Comparison of ENCODE assay signal across 24 cellular contexts in genomic region chr18:51227660-51228059, GRCh38.
"Had no signal": no experiment of that assay in that cellular context is flagged by ENCODE, and none has a peak within 500 bp of the region (broad histone marks: within the 10 kb centered on the region; RNA-seq: fewer than 3 reads in every experiment).

No MANE protein-coding gene starts in this region.

- ATAC-seq: heart right ventricle; natural killer cell; right lobe of liver; stimulated activated effector memory CD8-positive, alpha-beta T cell treated with anti-CD3 and anti-CD28 coated beads, Interleukin-12 subunit alpha, Interleukin-12 subunit beta, amount 100 ng/mL, for 72 hours; upper lobe of right lung had no signal

- H3K4me3 Mint-ChIP-seq: immature natural killer cell; memory B cell; naive B cell; natural killer cell; nephron progenitor cell; neural progenitor cell; stimulated activated effector memory CD8-positive, alpha-beta T cell treated with anti-CD3 and anti-CD28 coated beads, Interleukin-12 subunit alpha, Interleukin-12 subunit beta, amount 100 ng/mL, for 72 hours; stimulated activated naive CD8-positive, alpha-beta T cell treated with anti-CD3 and anti-CD28 coated beads, Interleukin-15, Interleukin-2, amounts not matched to agents 100 ng/mL and 50 ng/mL, for 24 hours had no signal

- H3K36me3 Mint-ChIP-seq: memory B cell; natural killer cell; neural progenitor cell; stimulated activated effector memory CD8-positive, alpha-beta T cell treated with anti-CD3 and anti-CD28 coated beads, Interleukin-12 subunit alpha, Interleukin-12 subunit beta, amount 100 ng/mL, for 72 hours had no signal

- H3K27ac ChIP-seq: heart right ventricle, hepatocyte, left ventricle myocardium inferior, neural progenitor cell, neutrophil, parathyroid adenoma, right atrium auricular region, right lobe of liver, skin epidermis, suprapubic skin, thoracic aorta, tibial artery, upper lobe of right lung had no signal

- H3K9ac ChIP-seq: neural progenitor cell, parathyroid adenoma had no signal

- H3K4me1 ChIP-seq: heart right ventricle, left ventricle myocardium inferior, neural progenitor cell, parathyroid adenoma, right atrium auricular region, right lobe of liver, suprapubic skin, tibial artery, upper lobe of right lung had no signal

- H3K9me3 ChIP-seq: heart right ventricle, neutrophil, right atrium auricular region, right lobe of liver, suprapubic skin, thoracic aorta, upper lobe of right lung had no signal

- H3K4me1 Mint-ChIP-seq: immature natural killer cell; memory B cell; naive B cell; natural killer cell; nephron progenitor cell; stimulated activated effector memory CD8-positive, alpha-beta T cell treated with anti-CD3 and anti-CD28 coated beads, Interleukin-12 subunit alpha, Interleukin-12 subunit beta, amount 100 ng/mL, for 72 hours had no signal

- DNase-seq: heart right ventricle; immature natural killer cell; left ventricle myocardium inferior; naive B cell; natural killer cell; nephron progenitor cell; occipital lobe; right lobe of liver; stimulated activated CD4-positive, alpha-beta T cell treated with anti-CD3 and anti-CD28 coated beads, Interleukin-4, amount 100 ng/mL, for 24 hours; stimulated activated naive CD4-positive, alpha-beta T cell; tibial artery; upper lobe of right lung had no signal

- H3K4me3 ChIP-seq: heart right ventricle, hepatocyte, left ventricle myocardium inferior, neural progenitor cell, right atrium auricular region, right lobe of liver, skin epidermis, suprapubic skin, thoracic aorta, tibial artery, upper lobe of right lung had no signal

- H3K36me3 ChIP-seq: heart right ventricle, left ventricle myocardium inferior, neural progenitor cell, neutrophil, right atrium auricular region, right lobe of liver, suprapubic skin, thoracic aorta, tibial artery, upper lobe of right lung had no signal

- H3K79me2 ChIP-seq: hepatocyte, parathyroid adenoma had no signal

- H3K27me3 ChIP-seq: heart right ventricle, hepatocyte, neural progenitor cell, right atrium auricular region, right lobe of liver, suprapubic skin, tibial artery had no signal

- H3K4me2 ChIP-seq: hepatocyte, neural progenitor cell had no signal

- H3K9me3 Mint-ChIP-seq: memory B cell; natural killer cell; nephron progenitor cell; stimulated activated effector memory CD8-positive, alpha-beta T cell treated with anti-CD3 and anti-CD28 coated beads, Interleukin-12 subunit alpha, Interleukin-12 subunit beta, amount 100 ng/mL, for 72 hours; stimulated activated naive CD8-positive, alpha-beta T cell treated with anti-CD3 and anti-CD28 coated beads, Interleukin-15, Interleukin-2, amounts not matched to agents 100 ng/mL and 50 ng/mL, for 24 hours had no signal

- H3K27ac Mint-ChIP-seq: immature natural killer cell; memory B cell; naive B cell; natural killer cell; nephron progenitor cell; neural progenitor cell; progenitor cell of endocrine pancreas; stimulated activated effector memory CD8-positive, alpha-beta T cell treated with anti-CD3 and anti-CD28 coated beads, Interleukin-12 subunit alpha, Interleukin-12 subunit beta, amount 100 ng/mL, for 72 hours; stimulated activated naive CD8-positive, alpha-beta T cell treated with anti-CD3 and anti-CD28 coated beads, Interleukin-15, Interleukin-2, amounts not matched to agents 100 ng/mL and 50 ng/mL, for 24 hours had no signal
